In the genomic region with DNA sequence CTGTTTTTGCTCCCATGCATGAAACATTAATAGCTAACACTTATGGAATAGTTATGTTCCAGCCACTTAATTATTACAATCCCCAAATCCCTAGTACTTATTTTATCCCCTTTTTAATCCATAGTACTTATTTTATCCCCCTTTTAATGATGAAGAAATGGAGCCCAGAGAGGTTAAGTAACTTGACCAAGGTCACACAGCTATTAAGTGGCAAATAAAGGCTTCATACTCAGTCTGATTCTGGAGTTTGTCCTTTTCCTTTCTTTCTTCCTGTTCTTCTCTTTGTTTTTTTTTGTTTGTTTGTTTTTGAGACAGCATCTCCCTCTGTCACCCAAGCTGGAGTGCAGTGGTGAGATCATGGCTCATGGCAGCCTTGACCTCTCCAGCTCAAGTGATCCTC, we compare ENCODE assay signal across 2 cellular contexts.
TF ChIP-seq lines count a peak whose summit lies in the region.

No MANE protein-coding gene starts in this region.

TF ChIP-seq in SK-N-SH, 30 proteins besides CTCF, POLR2A, EP300 and RAD21 (continued from another document):
- TF ChIP-seq, protein P1, sequence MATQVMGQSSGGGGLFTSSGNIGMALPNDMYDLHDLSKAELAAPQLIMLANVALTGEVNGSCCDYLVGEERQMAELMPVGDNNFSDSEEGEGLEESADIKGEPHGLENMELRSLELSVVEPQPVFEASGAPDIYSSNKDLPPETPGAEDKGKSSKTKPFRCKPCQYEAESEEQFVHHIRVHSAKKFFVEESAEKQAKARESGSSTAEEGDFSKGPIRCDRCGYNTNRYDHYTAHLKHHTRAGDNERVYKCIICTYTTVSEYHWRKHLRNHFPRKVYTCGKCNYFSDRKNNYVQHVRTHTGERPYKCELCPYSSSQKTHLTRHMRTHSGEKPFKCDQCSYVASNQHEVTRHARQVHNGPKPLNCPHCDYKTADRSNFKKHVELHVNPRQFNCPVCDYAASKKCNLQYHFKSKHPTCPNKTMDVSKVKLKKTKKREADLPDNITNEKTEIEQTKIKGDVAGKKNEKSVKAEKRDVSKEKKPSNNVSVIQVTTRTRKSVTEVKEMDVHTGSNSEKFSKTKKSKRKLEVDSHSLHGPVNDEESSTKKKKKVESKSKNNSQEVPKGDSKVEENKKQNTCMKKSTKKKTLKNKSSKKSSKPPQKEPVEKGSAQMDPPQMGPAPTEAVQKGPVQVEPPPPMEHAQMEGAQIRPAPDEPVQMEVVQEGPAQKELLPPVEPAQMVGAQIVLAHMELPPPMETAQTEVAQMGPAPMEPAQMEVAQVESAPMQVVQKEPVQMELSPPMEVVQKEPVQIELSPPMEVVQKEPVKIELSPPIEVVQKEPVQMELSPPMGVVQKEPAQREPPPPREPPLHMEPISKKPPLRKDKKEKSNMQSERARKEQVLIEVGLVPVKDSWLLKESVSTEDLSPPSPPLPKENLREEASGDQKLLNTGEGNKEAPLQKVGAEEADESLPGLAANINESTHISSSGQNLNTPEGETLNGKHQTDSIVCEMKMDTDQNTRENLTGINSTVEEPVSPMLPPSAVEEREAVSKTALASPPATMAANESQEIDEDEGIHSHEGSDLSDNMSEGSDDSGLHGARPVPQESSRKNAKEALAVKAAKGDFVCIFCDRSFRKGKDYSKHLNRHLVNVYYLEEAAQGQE (IDR thresholded peaks at IDR 0.05; ENCODE audit: low read depth, low read length), result no peak
- TF ChIP-seq RXRA (IDR thresholded peaks at IDR 0.05; ENCODE audit: borderline replicate concordance, low read depth) (no peak), FOXM1 (IDR thresholded peaks at IDR 0.05; ENCODE audit: low read depth) (no peak), GABPA (IDR thresholded peaks at IDR 0.05; ENCODE audit: low read depth) (no peak)
TF ChIP-seq in SK-N-SH: peak in this region for 0.

TF ChIP-seq in SK-N-SH treated with all-trans-retinoic acid at 6 μM for 48 hours, 23 proteins besides CTCF, POLR2A, EP300 and RAD21:
- TF ChIP-seq TSHZ2 (CRISPR knock-in tag; IDR thresholded peaks at IDR 0.05), result no peak
- TF ChIP-seq, protein P2, sequence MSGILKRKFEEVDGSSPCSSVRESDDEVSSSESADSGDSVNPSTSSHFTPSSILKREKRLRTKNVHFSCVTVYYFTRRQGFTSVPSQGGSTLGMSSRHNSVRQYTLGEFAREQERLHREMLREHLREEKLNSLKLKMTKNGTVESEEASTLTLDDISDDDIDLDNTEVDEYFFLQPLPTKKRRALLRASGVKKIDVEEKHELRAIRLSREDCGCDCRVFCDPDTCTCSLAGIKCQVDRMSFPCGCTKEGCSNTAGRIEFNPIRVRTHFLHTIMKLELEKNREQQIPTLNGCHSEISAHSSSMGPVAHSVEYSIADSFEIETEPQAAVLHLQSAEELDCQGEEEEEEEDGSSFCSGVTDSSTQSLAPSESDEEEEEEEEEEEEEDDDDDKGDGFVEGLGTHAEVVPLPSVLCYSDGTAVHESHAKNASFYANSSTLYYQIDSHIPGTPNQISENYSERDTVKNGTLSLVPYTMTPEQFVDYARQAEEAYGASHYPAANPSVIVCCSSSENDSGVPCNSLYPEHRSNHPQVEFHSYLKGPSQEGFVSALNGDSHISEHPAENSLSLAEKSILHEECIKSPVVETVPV (CRISPR knock-in tag; IDR thresholded peaks at IDR 0.05), result no peak
- TF ChIP-seq RARB (CRISPR knock-in tag; IDR thresholded peaks at IDR 0.05), result no peak
- no peak for TF ChIP-seq SNAI2 (CRISPR knock-in tag; IDR thresholded peaks at IDR 0.05)
- TF ChIP-seq ZNF70 (CRISPR knock-in tag; IDR thresholded peaks at IDR 0.05), result no peak
- TF ChIP-seq ZNF8 (CRISPR knock-in tag; IDR thresholded peaks at IDR 0.05), result no peak
- TF ChIP-seq, protein P3, sequence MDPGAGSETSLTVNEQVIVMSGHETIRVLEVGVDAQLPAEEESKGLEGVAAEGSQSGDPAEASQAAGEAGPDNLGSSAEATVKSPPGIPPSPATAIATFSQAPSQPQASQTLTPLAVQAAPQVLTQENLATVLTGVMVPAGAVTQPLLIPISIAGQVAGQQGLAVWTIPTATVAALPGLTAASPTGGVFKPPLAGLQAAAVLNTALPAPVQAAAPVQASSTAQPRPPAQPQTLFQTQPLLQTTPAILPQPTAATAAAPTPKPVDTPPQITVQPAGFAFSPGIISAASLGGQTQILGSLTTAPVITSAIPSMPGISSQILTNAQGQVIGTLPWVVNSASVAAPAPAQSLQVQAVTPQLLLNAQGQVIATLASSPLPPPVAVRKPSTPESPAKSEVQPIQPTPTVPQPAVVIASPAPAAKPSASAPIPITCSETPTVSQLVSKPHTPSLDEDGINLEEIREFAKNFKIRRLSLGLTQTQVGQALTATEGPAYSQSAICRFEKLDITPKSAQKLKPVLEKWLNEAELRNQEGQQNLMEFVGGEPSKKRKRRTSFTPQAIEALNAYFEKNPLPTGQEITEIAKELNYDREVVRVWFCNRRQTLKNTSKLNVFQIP (CRISPR knock-in tag; IDR thresholded peaks at IDR 0.05; ENCODE audit: borderline replicate concordance, low read depth), result no peak
- no peak for TF ChIP-seq GLIS3 (CRISPR knock-in tag; IDR thresholded peaks at IDR 0.05)
- TF ChIP-seq ZC3H10 (CRISPR knock-in tag; IDR thresholded peaks at IDR 0.05), result no peak
- no peak for TF ChIP-seq TOX (CRISPR knock-in tag; IDR thresholded peaks at IDR 0.05; ENCODE audit: borderline replicate concordance)
- no peak for TF ChIP-seq ZNF565 (CRISPR knock-in tag; conservative IDR thresholded peaks at IDR 0.05; ENCODE audit: low read depth)
- TF ChIP-seq BACH2 (CRISPR knock-in tag; IDR thresholded peaks at IDR 0.05; ENCODE audit: borderline replicate concordance), result no peak
- no peak for TF ChIP-seq ESRRG (CRISPR knock-in tag; IDR thresholded peaks at IDR 0.05)
- TF ChIP-seq, protein P4, sequence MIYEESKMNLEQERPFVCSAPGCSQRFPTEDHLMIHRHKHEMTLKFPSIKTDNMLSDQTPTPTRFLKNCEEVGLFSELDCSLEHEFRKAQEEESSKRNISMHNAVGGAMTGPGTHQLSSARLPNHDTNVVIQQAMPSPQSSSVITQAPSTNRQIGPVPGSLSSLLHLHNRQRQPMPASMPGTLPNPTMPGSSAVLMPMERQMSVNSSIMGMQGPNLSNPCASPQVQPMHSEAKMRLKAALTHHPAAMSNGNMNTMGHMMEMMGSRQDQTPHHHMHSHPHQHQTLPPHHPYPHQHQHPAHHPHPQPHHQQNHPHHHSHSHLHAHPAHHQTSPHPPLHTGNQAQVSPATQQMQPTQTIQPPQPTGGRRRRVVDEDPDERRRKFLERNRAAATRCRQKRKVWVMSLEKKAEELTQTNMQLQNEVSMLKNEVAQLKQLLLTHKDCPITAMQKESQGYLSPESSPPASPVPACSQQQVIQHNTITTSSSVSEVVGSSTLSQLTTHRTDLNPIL (CRISPR knock-in tag; IDR thresholded peaks at IDR 0.05; ENCODE audit: low read depth), result no peak
- TF ChIP-seq TCF4 (CRISPR knock-in tag; IDR thresholded peaks at IDR 0.05; ENCODE audit: borderline replicate concordance), result no peak
- TF ChIP-seq OSR1 (CRISPR knock-in tag; IDR thresholded peaks at IDR 0.05), result no peak
- no peak for TF ChIP-seq PATZ1 (CRISPR knock-in tag; IDR thresholded peaks at IDR 0.05; ENCODE audit: borderline replicate concordance)
- TF ChIP-seq ISL1 (CRISPR knock-in tag; IDR thresholded peaks at IDR 0.05), result no peak
TF ChIP-seq in SK-N-SH treated with all-trans-retinoic acid at 6 μM for 48 hours: peak in this region for 0.
